In genomic region chr22:38069372-38070249, GRCh38 we compare ENCODE assay signal across 8 cellular contexts. TPM values are rescaled to one million over a fixed set of nuclear protein-coding genes. Genes with fewer than 3 reads are reported as not detected.
A peak's percentile ranks its signal among the peaks of the same experiment; 100 is the strongest.
DNase-seq lines count a peak whose midpoint lies in the region; ATAC-seq and TF ChIP-seq lines count a peak whose summit lies in the region.

No MANE protein-coding gene starts in this region.

- POLR2A ChIA-PET in CD4-positive, alpha-beta memory T cell (lab: Charles Lee; ENCODE audit: partially characterized antibody) = no interaction called here

- no peak overlapping the region for H3K4me2 ChIP-seq in DOHH2 (ENCODE audit: low read length)

- CTCF ChIA-PET in CD4-positive, alpha-beta memory T cell (lab: Charles Lee; ENCODE audit: partially characterized antibody) = interaction anchor here (3.3 kb wide), 1 partner anchor 16 kb away, joined by 19 read pairs; no protein-coding TSS in a partner anchor

- TF ChIP-seq CTCF in DOHH2 (IDR thresholded peaks at IDR 0.05; ENCODE audit: low read depth, low read length, poor library complexity, severe bottlenecking) = peak; percentile 26
- TF ChIP-seq CTCF in fibroblast of pulmonary artery (IDR thresholded peaks at IDR 0.05; ENCODE audit: low read length, missing control alignments) = peak; percentile 36

- peak; percentile 7 for DNase-seq in OCI-M1 (lab: John Stamatoyannopoulos, UW)
- DNase-seq in fibroblast of pulmonary artery (ENCODE audit: low read depth) = peak; percentile 31
- peak; percentile 66 to 98 (median 85) for DNase-seq in posterior cingulate gyrus
- no peak for DNase-seq in CD4-positive, alpha-beta memory T cell
- DNase-seq in NCI-H1092 (lab: John Stamatoyannopoulos, UW) = no peak
- DNase-seq in activated T-cell treated with anti-CD3 and anti-CD28 coated beads, Interleukin-2, amount 50 U/mL, for 72 hours = no peak
- DNase-seq in activated effector memory CD4-positive, alpha-beta T cell treated with anti-CD3 and anti-CD28 coated beads, Interleukin-2, amount 50 U/mL, for 16 hours = no peak

- H3K27ac Mint-ChIP-seq in CD4-positive, alpha-beta memory T cell = no peak overlapping the region
- no peak overlapping the region for H3K27ac Mint-ChIP-seq in activated T-cell treated with anti-CD3 and anti-CD28 coated beads, Interleukin-2, amount 50 U/mL, for 72 hours

- H3K27me3 Mint-ChIP-seq in CD4-positive, alpha-beta memory T cell = no peaks in the 10 kb centered on the region
- H3K27me3 Mint-ChIP-seq in activated T-cell treated with anti-CD3 and anti-CD28 coated beads, Interleukin-2, amount 50 U/mL, for 72 hours (ENCODE audit: low read depth) = no peaks in the 10 kb centered on the region

- no peaks in the 10 kb centered on the region for H3K9me2 ChIP-seq in DOHH2 (replicated peaks; ENCODE audit: control insufficient read depth, low read length)

- no peaks in the 10 kb centered on the region for H4K20me1 ChIP-seq in DOHH2 (ENCODE audit: control insufficient read depth, insufficient read depth, low read depth, low read length)

- no peaks in the 10 kb centered on the region for H3K27me3 ChIP-seq in DOHH2 (ENCODE audit: control insufficient read depth, low read length)
- no peaks in the 10 kb centered on the region for H3K27me3 ChIP-seq in CD4-positive, alpha-beta memory T cell (ENCODE audit: insufficient read depth, low read length)

- H3K79me2 ChIP-seq in DOHH2 (ENCODE audit: control insufficient read depth, low read length) = no peaks in the 10 kb centered on the region

- H3K36me3 Mint-ChIP-seq in CD4-positive, alpha-beta memory T cell = peaks cover 42 to 74% of the 10 kb centered on the region in 2 donors
- peaks cover 0 to 1% of the 10 kb centered on the region in 2 donors for H3K36me3 Mint-ChIP-seq in activated T-cell treated with anti-CD3 and anti-CD28 coated beads, Interleukin-2, amount 50 U/mL, for 72 hours (ENCODE audit: insufficient read depth in 2 of 2)

- H3K36me3 ChIP-seq in DOHH2 (ENCODE audit: control insufficient read depth, low read length) = peaks cover 5% of the 10 kb centered on the region; the same call in 1 of the 2 replicates
- H3K36me3 ChIP-seq in CD4-positive, alpha-beta memory T cell (ENCODE audit: insufficient read depth, low read length) = peaks cover 26% of the 10 kb centered on the region

- H3K4me1 ChIP-seq in DOHH2 (ENCODE audit: control insufficient read depth, low read length) = no peaks in the 10 kb centered on the region
- no peaks in the 10 kb centered on the region for H3K4me1 ChIP-seq in CD4-positive, alpha-beta memory T cell (ENCODE audit: insufficient read depth, low read length)

- no peak overlapping the region for H3K4me3 Mint-ChIP-seq in CD4-positive, alpha-beta memory T cell
- H3K4me3 Mint-ChIP-seq in activated T-cell treated with anti-CD3 and anti-CD28 coated beads, Interleukin-2, amount 50 U/mL, for 72 hours = no peak overlapping the region

- H3K4me3 ChIP-seq in DOHH2 (ENCODE audit: low read length) (no peak overlapping the region), fibroblast of pulmonary artery (replicated peaks; ENCODE audit: low read depth, low read length) (no peak overlapping the region)
- no peak overlapping the region for H3K4me3 ChIP-seq in CD4-positive, alpha-beta memory T cell (ENCODE audit: low read length in 2 of 2)

- intact Hi-C loops in posterior cingulate gyrus (cut with DNase I) = loop anchor here (5.0 kb wide), 1 partner anchor 503 kb away; the partner anchor contains the start of gene DMC1
- intact Hi-C loops in CD4-positive, alpha-beta memory T cell (cut with micrococcal nuclease) = no loop called here

- H3F3A ChIP-seq in DOHH2 (ENCODE audit: control insufficient read depth, insufficient read depth) = no peaks in the 10 kb centered on the region

- no peaks in the 10 kb centered on the region for H3K9me3 ChIP-seq in DOHH2 (ENCODE audit: control insufficient read depth, insufficient read depth, low read length)
- H3K9me3 ChIP-seq in CD4-positive, alpha-beta memory T cell (ENCODE audit: control insufficient read depth in 1 of 2, low read length in 2 of 2) = no peaks in the 10 kb centered on the region

- ATAC-seq in activated T-cell treated with anti-CD3 and anti-CD28 coated beads, Interleukin-2, amount 50 U/mL, for 72 hours (replicated peaks in 1 of 2) = no peak

- no peaks in the 10 kb centered on the region for H3K4me1 Mint-ChIP-seq in CD4-positive, alpha-beta memory T cell
- no peaks in the 10 kb centered on the region for H3K4me1 Mint-ChIP-seq in activated T-cell treated with anti-CD3 and anti-CD28 coated beads, Interleukin-2, amount 50 U/mL, for 72 hours (ENCODE audit: low read depth)

- H3K9me3 Mint-ChIP-seq in CD4-positive, alpha-beta memory T cell = no peaks in the 10 kb centered on the region
- no peaks in the 10 kb centered on the region for H3K9me3 Mint-ChIP-seq in activated T-cell treated with anti-CD3 and anti-CD28 coated beads, Interleukin-2, amount 50 U/mL, for 72 hours

- no peak overlapping the region for H3K27ac ChIP-seq in DOHH2 (ENCODE audit: low read depth, low read length)
- no peak overlapping the region for H3K27ac ChIP-seq in CD4-positive, alpha-beta memory T cell (ENCODE audit: low read depth, low read length)

RNA-seq across cellular contexts. Expression of gene PICK1, which starts 12.4 kb away (rescaled TPM):
- 10 to 100 TPM; 25.5 to 28.0 TPM for total RNA-seq in CD4-positive, alpha-beta memory T cell
- polyA plus RNA-seq in CD4-positive, alpha-beta memory T cell = 10 to 100 TPM in 1 of 2 donors, 1 to 10 TPM in 1; 6.5 to 10.2 TPM
- 10 to 100 TPM; 21.2 to 24.2 TPM for total RNA-seq in activated T-cell treated with anti-CD3 and anti-CD28 coated beads, Interleukin-2, amount 50 U/mL, for 72 hours

RNA-seq across cellular contexts. Expression of gene SLC16A8, which starts 14.4 kb away (rescaled TPM):
- not detected for total RNA-seq in CD4-positive, alpha-beta memory T cell
- not detected for polyA plus RNA-seq in CD4-positive, alpha-beta memory T cell
- total RNA-seq in activated T-cell treated with anti-CD3 and anti-CD28 coated beads, Interleukin-2, amount 50 U/mL, for 72 hours = not detected

RNA-seq across cellular contexts. Expression of gene BAIAP2L2, which starts 40.9 kb away (rescaled TPM):
- 1 to 10 TPM; 3.6 to 3.7 TPM for total RNA-seq in CD4-positive, alpha-beta memory T cell
- not detected for polyA plus RNA-seq in CD4-positive, alpha-beta memory T cell
- total RNA-seq in activated T-cell treated with anti-CD3 and anti-CD28 coated beads, Interleukin-2, amount 50 U/mL, for 72 hours = 1 to 10 TPM; 1.3 to 1.4 TPM

Comparison
In these comparisons a context has a peak if more than half of its experiments do, and no peak if none do; other contexts are left out.
1. DNase-seq: peak in OCI-M1 (single experiment), fibroblast of pulmonary artery (single experiment) and posterior cingulate gyrus (10 of 10); none in CD4-positive, alpha-beta memory T cell (0 of 5), NCI-H1092 (single experiment), activated T-cell treated with anti-CD3 and anti-CD28 coated beads, Interleukin-2, amount 50 U/mL, for 72 hours (0 of 2) and activated effector memory CD4-positive, alpha-beta T cell treated with anti-CD3 and anti-CD28 coated beads, Interleukin-2, amount 50 U/mL, for 16 hours (single experiment).